Comparison of ENCODE assay signal across 17 cellular contexts in genomic region chr2:158779621-158780020, GRCh38. TPM values are rescaled to one million over a fixed set of nuclear protein-coding genes. Genes with fewer than 3 reads are reported as not detected.
A peak's percentile ranks its signal among the peaks of the same experiment; 100 is the strongest.
DNase-seq lines count a peak whose midpoint lies in the region; TF ChIP-seq lines count a peak whose summit lies in the region.
"Had no signal": no experiment of that assay in that cellular context is flagged by ENCODE, and none has a peak within 500 bp of the region (broad histone marks: within the 10 kb centered on the region; RNA-seq: fewer than 3 reads in every experiment).

No MANE protein-coding gene starts in this region.

- H3K9me2 ChIP-seq in GM23248 (ENCODE audit: insufficient read depth): no peaks in the 10 kb centered on the region; the same call in 1 of the 2 replicates

- WGBS in GM23248 (ENCODE audit: low coverage in 1 of 2, low lambda C conversion rate in 2 of 2, missing lambda C conversion rate in 2 of 2), 2 experiments: 54 to 58% methylated on average over 1 of the region's 1 CpG
- 70 to 78% methylated on average over 1 of the region's 1 CpG for WGBS in transverse colon (ENCODE audit: low coverage in 1 of 2), 2 donors

- H3K4me3 ChIP-seq in GM23248: no peak overlapping the region
- no peak overlapping the region for H3K4me3 ChIP-seq in uterus
- no peak overlapping the region for H3K4me3 ChIP-seq in transverse colon
- H3K4me3 ChIP-seq: MG63 had no signal

- H3K36me3 ChIP-seq in GM23248 (ENCODE audit: low read depth): no peaks in the 10 kb centered on the region
- no peaks in the 10 kb centered on the region for H3K36me3 ChIP-seq in uterus
- H3K36me3 ChIP-seq in transverse colon: no peaks in the 10 kb centered on the region
- H3K36me3 ChIP-seq: MG63 had no signal

- peaks cover 16% of the 10 kb centered on the region; the same call in 1 of the 2 replicates for H3F3A ChIP-seq in GM23248 (ENCODE audit: insufficient read depth)

- intact Hi-C loops in uterus (cut with DNase I; ENCODE audit: low total_unique reads): no loop called here
- intact Hi-C loops in transverse colon (cut with DNase I; ENCODE audit: low total_unique reads): no loop called here

- H4K20me1 ChIP-seq in GM23248 (ENCODE audit: insufficient read depth): no peaks in the 10 kb centered on the region

- H3K27ac ChIP-seq in GM23248 (peak overlapping the region; percentile 14), uterus (peak overlapping the region; percentile 3 to 26), transverse colon (no peak overlapping the region)

- H3K9me3 ChIP-seq in GM23248 (ENCODE audit: low read depth) (no peaks in the 10 kb centered on the region), uterus (no peaks in the 10 kb centered on the region), transverse colon (no peaks in the 10 kb centered on the region)
- H3K9me3 ChIP-seq: MG63 had no signal

- no peak for TF ChIP-seq POLR2A in uterus (IDR thresholded peaks at IDR 0.05)
- TF ChIP-seq POLR2A in transverse colon (IDR thresholded peaks at IDR 0.05): no peak

- TF ChIP-seq EP300 in transverse colon (IDR thresholded peaks at IDR 0.05; ENCODE audit: low read depth): no peak

- TF ChIP-seq CTCF in uterus (IDR thresholded peaks at IDR 0.05) (no peak), transverse colon (IDR thresholded peaks at IDR 0.05) (no peak)

- no peaks in the 10 kb centered on the region for H3K79me2 ChIP-seq in GM23248 (ENCODE audit: insufficient read depth)

- no peaks in the 10 kb centered on the region for H3K27me3 ChIP-seq in GM23248 (replicated peaks; ENCODE audit: insufficient read depth)
- H3K27me3 ChIP-seq in uterus: no peaks in the 10 kb centered on the region
- H3K27me3 ChIP-seq in transverse colon: no peaks in the 10 kb centered on the region
- H3K27me3 ChIP-seq: MG63 had no signal

- peak overlapping the region; percentile 57 for H2AFZ ChIP-seq in GM23248

- H3K9ac ChIP-seq in GM23248: no peak overlapping the region

- peak overlapping the region; percentile 15 for H3K4me2 ChIP-seq in GM23248 (ENCODE audit: unreplicated experiment)

- in situ Hi-C loops in GM23248 (cut with MboI): no loop called here
- in situ Hi-C loops in transverse colon (cut with MboI; ENCODE audit: low pct_ligation_motif_present in 1 of 4, low pct_unique_long_range_greater_than_20kb in 1 of 4, low sequenced_read_pairs in 3 of 4): no loop called here

- H3K4me1 ChIP-seq in GM23248 (ENCODE audit: insufficient read depth): peaks cover 26% of the 10 kb centered on the region
- no peaks in the 10 kb centered on the region for H3K4me1 ChIP-seq in uterus
- H3K4me1 ChIP-seq in transverse colon: no peaks in the 10 kb centered on the region

- DNase-seq in GM23248 (peak; percentile 58), dermis blood vessel endothelial cell (peak; percentile 54), lung microvascular endothelial cell (ENCODE audit: low read depth in 2 of 2) (peak; percentile 55 to 59), uterus (peak in 1 of 2 donors; percentile 33), HuH-7 (ENCODE audit: low spot score) (no peak), inferior parietal cortex (ENCODE audit: extremely low spot score) (no peak), transverse colon (no peak)
- DNase-seq: C1 segment of cervical spinal cord, DMS53, MG63, NCI-H1105 treated with DMSO at 0.1 percent for 48 hours, NCI-H187, NCI-H748 treated with DMSO at 0.1 percent for 48 hours, SHP77 had no signal

RNA-seq across cellular contexts. Expression of gene DAPL1, which starts 15.5 kb away (rescaled TPM):
- not detected in 2 replicates for total RNA-seq in GM23248 (2014; rRNA removed; shearing (Covaris generic))
- not detected in 2 replicates for polyA plus RNA-seq in GM23248 (2016; fragmentation: Nextera tagmentation; extraction: Ambion mirVana)
- total RNA-seq in dermis blood vessel endothelial cell (not detected in 2 replicates), lung microvascular endothelial cell (not detected in 2 replicates), uterus (not detected), transverse colon (not detected)
- total RNA-seq: H1, HepG2 had no signal
- polyA plus RNA-seq: AG04450, H1, HepG2 had no signal

Comparison
In these comparisons a context has a peak if more than half of its experiments do, and no peak if none do; other contexts are left out.
1. DNase-seq: peak in GM23248 (single experiment), dermis blood vessel endothelial cell (single experiment) and lung microvascular endothelial cell (2 of 2); none in HuH-7 (single experiment), inferior parietal cortex (single experiment) and transverse colon (single experiment).
2. H3K27ac ChIP-seq: peak in GM23248 (single experiment) and uterus (2 of 2); none in transverse colon (0 of 4).